Comparison of ENCODE assay signal across 1 cellular context in genomic region chr19:47226426-47227346, GRCh38.
TF ChIP-seq lines count a peak whose summit lies in the region.

No MANE protein-coding gene starts in this region.

TF ChIP-seq in HepG2, 621 proteins besides CTCF, POLR2A, EP300 and RAD21 (continued from another document and continues in another):
- TF ChIP-seq, protein P1, sequence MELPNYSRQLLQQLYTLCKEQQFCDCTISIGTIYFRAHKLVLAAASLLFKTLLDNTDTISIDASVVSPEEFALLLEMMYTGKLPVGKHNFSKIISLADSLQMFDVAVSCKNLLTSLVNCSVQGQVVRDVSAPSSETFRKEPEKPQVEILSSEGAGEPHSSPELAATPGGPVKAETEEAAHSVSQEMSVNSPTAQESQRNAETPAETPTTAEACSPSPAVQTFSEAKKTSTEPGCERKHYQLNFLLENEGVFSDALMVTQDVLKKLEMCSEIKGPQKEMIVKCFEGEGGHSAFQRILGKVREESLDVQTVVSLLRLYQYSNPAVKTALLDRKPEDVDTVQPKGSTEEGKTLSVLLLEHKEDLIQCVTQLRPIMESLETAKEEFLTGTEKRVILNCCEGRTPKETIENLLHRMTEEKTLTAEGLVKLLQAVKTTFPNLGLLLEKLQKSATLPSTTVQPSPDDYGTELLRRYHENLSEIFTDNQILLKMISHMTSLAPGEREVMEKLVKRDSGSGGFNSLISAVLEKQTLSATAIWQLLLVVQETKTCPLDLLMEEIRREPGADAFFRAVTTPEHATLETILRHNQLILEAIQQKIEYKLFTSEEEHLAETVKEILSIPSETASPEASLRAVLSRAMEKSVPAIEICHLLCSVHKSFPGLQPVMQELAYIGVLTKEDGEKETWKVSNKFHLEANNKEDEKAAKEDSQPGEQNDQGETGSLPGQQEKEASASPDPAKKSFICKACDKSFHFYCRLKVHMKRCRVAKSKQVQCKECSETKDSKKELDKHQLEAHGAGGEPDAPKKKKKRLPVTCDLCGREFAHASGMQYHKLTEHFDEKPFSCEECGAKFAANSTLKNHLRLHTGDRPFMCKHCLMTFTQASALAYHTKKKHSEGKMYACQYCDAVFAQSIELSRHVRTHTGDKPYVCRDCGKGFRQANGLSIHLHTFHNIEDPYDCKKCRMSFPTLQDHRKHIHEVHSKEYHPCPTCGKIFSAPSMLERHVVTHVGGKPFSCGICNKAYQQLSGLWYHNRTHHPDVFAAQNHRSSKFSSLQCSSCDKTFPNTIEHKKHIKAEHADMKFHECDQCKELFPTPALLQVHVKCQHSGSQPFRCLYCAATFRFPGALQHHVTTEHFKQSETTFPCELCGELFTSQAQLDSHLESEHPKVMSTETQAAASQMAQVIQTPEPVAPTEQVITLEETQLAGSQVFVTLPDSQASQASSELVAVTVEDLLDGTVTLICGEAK (IDR thresholded peaks at IDR 0.05) = no peak
- TF ChIP-seq, protein P1 (CRISPR knock-in tag; IDR thresholded peaks at IDR 0.05) = no peak; the same call in 1 of the 2 replicates
- TF ChIP-seq, protein P2, sequence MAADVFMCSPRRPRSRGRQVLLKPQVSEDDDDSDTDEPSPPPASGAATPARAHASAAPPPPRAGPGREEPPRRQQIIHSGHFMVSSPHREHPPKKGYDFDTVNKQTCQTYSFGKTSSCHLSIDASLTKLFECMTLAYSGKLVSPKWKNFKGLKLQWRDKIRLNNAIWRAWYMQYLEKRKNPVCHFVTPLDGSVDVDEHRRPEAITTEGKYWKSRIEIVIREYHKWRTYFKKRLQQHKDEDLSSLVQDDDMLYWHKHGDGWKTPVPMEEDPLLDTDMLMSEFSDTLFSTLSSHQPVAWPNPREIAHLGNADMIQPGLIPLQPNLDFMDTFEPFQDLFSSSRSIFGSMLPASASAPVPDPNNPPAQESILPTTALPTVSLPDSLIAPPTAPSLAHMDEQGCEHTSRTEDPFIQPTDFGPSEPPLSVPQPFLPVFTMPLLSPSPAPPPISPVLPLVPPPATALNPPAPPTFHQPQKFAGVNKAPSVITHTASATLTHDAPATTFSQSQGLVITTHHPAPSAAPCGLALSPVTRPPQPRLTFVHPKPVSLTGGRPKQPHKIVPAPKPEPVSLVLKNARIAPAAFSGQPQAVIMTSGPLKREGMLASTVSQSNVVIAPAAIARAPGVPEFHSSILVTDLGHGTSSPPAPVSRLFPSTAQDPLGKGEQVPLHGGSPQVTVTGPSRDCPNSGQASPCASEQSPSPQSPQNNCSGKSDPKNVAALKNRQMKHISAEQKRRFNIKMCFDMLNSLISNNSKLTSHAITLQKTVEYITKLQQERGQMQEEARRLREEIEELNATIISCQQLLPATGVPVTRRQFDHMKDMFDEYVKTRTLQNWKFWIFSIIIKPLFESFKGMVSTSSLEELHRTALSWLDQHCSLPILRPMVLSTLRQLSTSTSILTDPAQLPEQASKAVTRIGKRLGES (CRISPR knock-in tag; IDR thresholded peaks at IDR 0.05; ENCODE audit: borderline replicate concordance) = no peak
- TF ChIP-seq ZNF3 (CRISPR knock-in tag; IDR thresholded peaks at IDR 0.05) (no peak), ZNF20 (CRISPR knock-in tag; IDR thresholded peaks at IDR 0.05) (no peak), ETV5 (CRISPR knock-in tag; IDR thresholded peaks at IDR 0.05; ENCODE audit: borderline replicate concordance) (peak; percentile 92), AGO2 (optimal IDR thresholded peaks at IDR 0.05; ENCODE audit: low read depth, low read length) (peak; percentile 100), RBFOX2 (IDR thresholded peaks at IDR 0.05; ENCODE audit: low read depth, low read length) (peak; percentile 99), ZNF33A (CRISPR knock-in tag; IDR thresholded peaks at IDR 0.05; ENCODE audit: borderline replicate concordance) (no peak), ZFP36 (IDR thresholded peaks at IDR 0.05; ENCODE audit: borderline replicate concordance, low read depth, low read length, partially characterized antibody) (no peak), ZNF225 (CRISPR knock-in tag; IDR thresholded peaks at IDR 0.05) (peak; percentile 18; the same call in 1 of the 2 replicates), EED (CRISPR knock-in tag; IDR thresholded peaks at IDR 0.05) (no peak), HMG20B (CRISPR knock-in tag; conservative IDR thresholded peaks at IDR 0.05) (no peak), ZEB1 (IDR thresholded peaks at IDR 0.05; ENCODE audit: insufficient replicate concordance, low read depth) (no peak), RARA (CRISPR knock-in tag; IDR thresholded peaks at IDR 0.05) (no peak; the same call in 1 of the 2 replicates), BATF2 (CRISPR knock-in tag; IDR thresholded peaks at IDR 0.05) (no peak), ZNF781 (CRISPR knock-in tag; IDR thresholded peaks at IDR 0.05; ENCODE audit: borderline replicate concordance, not compliant biosample characterization) (no peak), ZFP62 (CRISPR knock-in tag; IDR thresholded peaks at IDR 0.05) (no peak), SMARCC2 (IDR thresholded peaks at IDR 0.05) (no peak), JDP2 (CRISPR knock-in tag; IDR thresholded peaks at IDR 0.05; ENCODE audit: borderline replicate concordance) (no peak), GATA4 (IDR thresholded peaks at IDR 0.05; ENCODE audit: borderline replicate concordance, low read depth) (no peak), LCORL (IDR thresholded peaks at IDR 0.05) (no peak), LCORL (CRISPR knock-in tag; IDR thresholded peaks at IDR 0.05) (peak; percentile 51), FLYWCH1 (CRISPR knock-in tag; IDR thresholded peaks at IDR 0.05) (no peak), RELA (CRISPR knock-in tag; IDR thresholded peaks at IDR 0.05) (no peak), ZNF326 (CRISPR knock-in tag; IDR thresholded peaks at IDR 0.05; ENCODE audit: borderline replicate concordance) (no peak), ZNF484 (CRISPR knock-in tag; IDR thresholded peaks at IDR 0.05; ENCODE audit: borderline replicate concordance, low read depth) (no peak), MAZ (IDR thresholded peaks at IDR 0.05; ENCODE audit: borderline replicate concordance, low read depth, low read length) (no peak), MAZ (CRISPR knock-in tag; IDR thresholded peaks at IDR 0.05; ENCODE audit: low read depth) (no peak; the same call in 1 of the 2 replicates), SRY (CRISPR knock-in tag; IDR thresholded peaks at IDR 0.05) (0 out of 2 replicates have a peak, but pooled peaks have one; percentile 12), ZNF547 (CRISPR knock-in tag; IDR thresholded peaks at IDR 0.05) (no peak), ZNF337 (CRISPR knock-in tag; IDR thresholded peaks at IDR 0.05; ENCODE audit: borderline replicate concordance, low read depth) (no peak), ZNF335 (CRISPR knock-in tag; IDR thresholded peaks at IDR 0.05) (no peak), KDM5A (IDR thresholded peaks at IDR 0.05; ENCODE audit: borderline replicate concordance, low read length) (no peak), ZNF383 (CRISPR knock-in tag; IDR thresholded peaks at IDR 0.05; ENCODE audit: borderline replicate concordance) (no peak), KLF16 (CRISPR knock-in tag; IDR thresholded peaks at IDR 0.05) (0 out of 4 replicates have a peak, but pooled peaks of 1 of the 2 experiments have one; percentile 2), MAFG (CRISPR knock-in tag; IDR thresholded peaks at IDR 0.05) (no peak), SUZ12 (IDR thresholded peaks at IDR 0.05; ENCODE audit: low read depth, low read length) (no peak), ZNF136 (CRISPR knock-in tag; IDR thresholded peaks at IDR 0.05; ENCODE audit: low read depth) (no peak), NR1H2 (CRISPR knock-in tag; IDR thresholded peaks at IDR 0.05; ENCODE audit: borderline replicate concordance, low read depth) (no peak), ZFY (CRISPR knock-in tag; IDR thresholded peaks at IDR 0.05) (peak; percentile 66)
- TF ChIP-seq, protein P3, sequence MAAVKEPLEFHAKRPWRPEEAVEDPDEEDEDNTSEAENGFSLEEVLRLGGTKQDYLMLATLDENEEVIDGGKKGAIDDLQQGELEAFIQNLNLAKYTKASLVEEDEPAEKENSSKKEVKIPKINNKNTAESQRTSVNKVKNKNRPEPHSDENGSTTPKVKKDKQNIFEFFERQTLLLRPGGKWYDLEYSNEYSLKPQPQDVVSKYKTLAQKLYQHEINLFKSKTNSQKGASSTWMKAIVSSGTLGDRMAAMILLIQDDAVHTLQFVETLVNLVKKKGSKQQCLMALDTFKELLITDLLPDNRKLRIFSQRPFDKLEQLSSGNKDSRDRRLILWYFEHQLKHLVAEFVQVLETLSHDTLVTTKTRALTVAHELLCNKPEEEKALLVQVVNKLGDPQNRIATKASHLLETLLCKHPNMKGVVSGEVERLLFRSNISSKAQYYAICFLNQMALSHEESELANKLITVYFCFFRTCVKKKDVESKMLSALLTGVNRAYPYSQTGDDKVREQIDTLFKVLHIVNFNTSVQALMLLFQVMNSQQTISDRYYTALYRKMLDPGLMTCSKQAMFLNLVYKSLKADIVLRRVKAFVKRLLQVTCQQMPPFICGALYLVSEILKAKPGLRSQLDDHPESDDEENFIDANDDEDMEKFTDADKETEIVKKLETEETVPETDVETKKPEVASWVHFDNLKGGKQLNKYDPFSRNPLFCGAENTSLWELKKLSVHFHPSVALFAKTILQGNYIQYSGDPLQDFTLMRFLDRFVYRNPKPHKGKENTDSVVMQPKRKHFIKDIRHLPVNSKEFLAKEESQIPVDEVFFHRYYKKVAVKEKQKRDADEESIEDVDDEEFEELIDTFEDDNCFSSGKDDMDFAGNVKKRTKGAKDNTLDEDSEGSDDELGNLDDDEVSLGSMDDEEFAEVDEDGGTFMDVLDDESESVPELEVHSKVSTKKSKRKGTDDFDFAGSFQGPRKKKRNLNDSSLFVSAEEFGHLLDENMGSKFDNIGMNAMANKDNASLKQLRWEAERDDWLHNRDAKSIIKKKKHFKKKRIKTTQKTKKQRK (IDR thresholded peaks at IDR 0.05; ENCODE audit: low read length) = no peak
- TF ChIP-seq, protein P4, sequence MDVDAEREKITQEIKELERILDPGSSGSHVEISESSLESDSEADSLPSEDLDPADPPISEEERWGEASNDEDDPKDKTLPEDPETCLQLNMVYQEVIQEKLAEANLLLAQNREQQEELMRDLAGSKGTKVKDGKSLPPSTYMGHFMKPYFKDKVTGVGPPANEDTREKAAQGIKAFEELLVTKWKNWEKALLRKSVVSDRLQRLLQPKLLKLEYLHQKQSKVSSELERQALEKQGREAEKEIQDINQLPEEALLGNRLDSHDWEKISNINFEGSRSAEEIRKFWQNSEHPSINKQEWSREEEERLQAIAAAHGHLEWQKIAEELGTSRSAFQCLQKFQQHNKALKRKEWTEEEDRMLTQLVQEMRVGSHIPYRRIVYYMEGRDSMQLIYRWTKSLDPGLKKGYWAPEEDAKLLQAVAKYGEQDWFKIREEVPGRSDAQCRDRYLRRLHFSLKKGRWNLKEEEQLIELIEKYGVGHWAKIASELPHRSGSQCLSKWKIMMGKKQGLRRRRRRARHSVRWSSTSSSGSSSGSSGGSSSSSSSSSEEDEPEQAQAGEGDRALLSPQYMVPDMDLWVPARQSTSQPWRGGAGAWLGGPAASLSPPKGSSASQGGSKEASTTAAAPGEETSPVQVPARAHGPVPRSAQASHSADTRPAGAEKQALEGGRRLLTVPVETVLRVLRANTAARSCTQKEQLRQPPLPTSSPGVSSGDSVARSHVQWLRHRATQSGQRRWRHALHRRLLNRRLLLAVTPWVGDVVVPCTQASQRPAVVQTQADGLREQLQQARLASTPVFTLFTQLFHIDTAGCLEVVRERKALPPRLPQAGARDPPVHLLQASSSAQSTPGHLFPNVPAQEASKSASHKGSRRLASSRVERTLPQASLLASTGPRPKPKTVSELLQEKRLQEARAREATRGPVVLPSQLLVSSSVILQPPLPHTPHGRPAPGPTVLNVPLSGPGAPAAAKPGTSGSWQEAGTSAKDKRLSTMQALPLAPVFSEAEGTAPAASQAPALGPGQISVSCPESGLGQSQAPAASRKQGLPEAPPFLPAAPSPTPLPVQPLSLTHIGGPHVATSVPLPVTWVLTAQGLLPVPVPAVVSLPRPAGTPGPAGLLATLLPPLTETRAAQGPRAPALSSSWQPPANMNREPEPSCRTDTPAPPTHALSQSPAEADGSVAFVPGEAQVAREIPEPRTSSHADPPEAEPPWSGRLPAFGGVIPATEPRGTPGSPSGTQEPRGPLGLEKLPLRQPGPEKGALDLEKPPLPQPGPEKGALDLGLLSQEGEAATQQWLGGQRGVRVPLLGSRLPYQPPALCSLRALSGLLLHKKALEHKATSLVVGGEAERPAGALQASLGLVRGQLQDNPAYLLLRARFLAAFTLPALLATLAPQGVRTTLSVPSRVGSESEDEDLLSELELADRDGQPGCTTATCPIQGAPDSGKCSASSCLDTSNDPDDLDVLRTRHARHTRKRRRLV (CRISPR knock-in tag; IDR thresholded peaks at IDR 0.05) = no peak
- TF ChIP-seq, protein P5, sequence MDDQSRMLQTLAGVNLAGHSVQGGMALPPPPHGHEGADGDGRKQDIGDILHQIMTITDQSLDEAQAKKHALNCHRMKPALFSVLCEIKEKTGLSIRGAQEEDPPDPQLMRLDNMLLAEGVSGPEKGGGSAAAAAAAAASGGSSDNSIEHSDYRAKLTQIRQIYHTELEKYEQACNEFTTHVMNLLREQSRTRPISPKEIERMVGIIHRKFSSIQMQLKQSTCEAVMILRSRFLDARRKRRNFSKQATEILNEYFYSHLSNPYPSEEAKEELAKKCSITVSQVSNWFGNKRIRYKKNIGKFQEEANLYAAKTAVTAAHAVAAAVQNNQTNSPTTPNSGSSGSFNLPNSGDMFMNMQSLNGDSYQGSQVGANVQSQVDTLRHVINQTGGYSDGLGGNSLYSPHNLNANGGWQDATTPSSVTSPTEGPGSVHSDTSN (CRISPR knock-in tag; IDR thresholded peaks at IDR 0.05; ENCODE audit: borderline replicate concordance) = no peak
